In the genomic region with DNA sequence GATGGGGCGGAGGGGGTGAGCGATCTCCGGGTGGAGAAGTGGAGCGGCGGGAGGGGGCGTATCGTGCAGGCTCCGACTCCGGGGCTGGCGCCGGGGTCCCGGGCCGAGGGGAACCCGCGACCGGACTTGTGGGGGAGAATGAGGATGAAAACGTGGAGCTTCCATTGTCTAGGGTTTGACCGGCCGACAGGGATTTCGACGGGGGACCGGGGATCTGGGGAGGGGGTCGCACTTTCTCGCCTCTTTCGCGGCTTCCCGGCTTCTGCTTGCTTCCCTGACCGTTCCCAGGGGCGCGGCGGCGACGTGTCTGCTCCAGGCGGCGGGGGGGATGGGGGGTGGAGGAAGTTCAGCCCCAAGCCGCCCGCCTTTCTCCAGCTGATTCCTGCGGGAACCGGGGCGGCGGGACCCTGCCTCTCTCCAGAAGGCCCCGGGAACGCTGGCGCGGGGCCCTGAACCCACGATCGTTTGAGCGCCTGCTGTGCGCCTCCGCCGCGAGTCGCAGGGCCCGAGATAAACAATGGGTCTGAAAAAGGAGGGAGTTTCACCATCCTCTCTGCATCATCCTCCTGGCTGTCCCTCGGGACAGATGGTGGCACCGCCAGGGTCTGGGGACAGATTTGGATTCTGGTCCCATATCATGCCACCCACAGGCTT, we compare ENCODE assay signal across 8 cellular contexts. TPM values are rescaled to one million over a fixed set of nuclear protein-coding genes. Genes with fewer than 3 reads are reported as not detected.
DNase-seq lines count a peak whose midpoint lies in the region; ATAC-seq and TF ChIP-seq lines count a peak whose summit lies in the region.

No MANE protein-coding gene starts in this region.

- H3K9me3 ChIP-seq in effector memory CD4-positive, alpha-beta T cell (ENCODE audit: control insufficient read depth, low read length) = no peaks in the 10 kb centered on the region
- no peaks in the 10 kb centered on the region for H3K9me3 ChIP-seq in mononuclear cell (ENCODE audit: low read depth, low read length)
- no peaks in the 10 kb centered on the region for H3K9me3 ChIP-seq in upper lobe of left lung

- peak overlapping the region; percentile 89 for H3K27ac ChIP-seq in effector memory CD4-positive, alpha-beta T cell (ENCODE audit: insufficient read depth, low read length, poor library complexity, severe bottlenecking)
- H3K27ac ChIP-seq in upper lobe of left lung = peak overlapping the region; percentile 99 to 100 (median 99)

- H3K4me3 ChIP-seq in AG09309 (ENCODE audit: control insufficient read depth, low read depth, low read length) (peak overlapping the region; percentile 79), H7 (ENCODE audit: insufficient read depth, low read depth, low read length) (peak overlapping the region; percentile 86), mononuclear cell (ENCODE audit: low read length) (peak overlapping the region; percentile 80), upper lobe of left lung (peak overlapping the region; percentile 78 to 98 (median 88))
- peak overlapping the region; percentile 92 for H3K4me3 ChIP-seq in effector memory CD4-positive, alpha-beta T cell (ENCODE audit: insufficient read depth, low read depth, low read length, poor library complexity, severe bottlenecking)

- ATAC-seq in upper lobe of left lung (ENCODE audit: low FRiP score in 2 of 2) (peak in 1 of 2 donors; percentile 19), HG02981 (IDR thresholded peaks at IDR 0.05; ENCODE audit: unreplicated experiment) (no peak)

- DNase-seq in AG09309 (ENCODE audit: low read depth) (no peak), H7 (peak; percentile 85), T-helper 9 cell (peak; percentile 15), upper lobe of left lung (peak; percentile 67 to 91), NCI-H187 (lab: John Stamatoyannopoulos, UW) (no peak)
- DNase-seq in effector memory CD4-positive, alpha-beta T cell = no peak

- no peak for TF ChIP-seq CTCF in AG09309 (IDR thresholded peaks at IDR 0.05; ENCODE audit: control insufficient read depth, insufficient read depth, low read depth, low read length, missing control alignments)
- TF ChIP-seq CTCF in upper lobe of left lung (IDR thresholded peaks at IDR 0.05) = no peak

- H3K36me3 ChIP-seq in H7 (replicated peaks; ENCODE audit: control insufficient read depth, insufficient read depth, low read length) (peaks cover 10% of the 10 kb centered on the region), upper lobe of left lung (peaks cover 0 to 27% (median 11%) of the 10 kb centered on the region in 4 donors)
- H3K36me3 ChIP-seq in effector memory CD4-positive, alpha-beta T cell (ENCODE audit: control insufficient read depth, insufficient read depth, low read length) = peaks cover 10% of the 10 kb centered on the region

- WGBS in upper lobe of left lung, 2 donors = 0 to 2% methylated on average over 19 to 41 of the region's 56 CpGs

- TF ChIP-seq EP300 in upper lobe of left lung (IDR thresholded peaks at IDR 0.05) = no peak

- peak in 1 of 4 donors; percentile 25 for TF ChIP-seq POLR2A in upper lobe of left lung (IDR thresholded peaks at IDR 0.05)

- H3K4me1 ChIP-seq in effector memory CD4-positive, alpha-beta T cell (ENCODE audit: control insufficient read depth, insufficient read depth, low read length, poor library complexity, severe bottlenecking) = peaks cover 47% of the 10 kb centered on the region
- H3K4me1 ChIP-seq in mononuclear cell (ENCODE audit: insufficient read depth, low read length) (peaks cover 68% of the 10 kb centered on the region), upper lobe of left lung (peaks cover 48 to 72% (median 51%) of the 10 kb centered on the region in 4 donors)

- no peaks in the 10 kb centered on the region for H3K27me3 ChIP-seq in H7 (ENCODE audit: control insufficient read depth, insufficient read depth, low read length)
- no peaks in the 10 kb centered on the region for H3K27me3 ChIP-seq in effector memory CD4-positive, alpha-beta T cell (replicated peaks; ENCODE audit: control insufficient read depth, insufficient read depth, low read length, poor library complexity, severe bottlenecking)
- no peaks in the 10 kb centered on the region for H3K27me3 ChIP-seq in mononuclear cell (ENCODE audit: insufficient read depth, low read length)
- no peaks in the 10 kb centered on the region for H3K27me3 ChIP-seq in upper lobe of left lung

RNA-seq across cellular contexts. Expression of gene TPM4, which starts 0.8 kb away (rescaled TPM):
- total RNA-seq in H7 (2014; rRNA removed; shearing (Covaris generic)) = 429 and 498 TPM in 2 replicates
- total RNA-seq in mononuclear cell (180 TPM), upper lobe of left lung (100 to 1,000 TPM; 258 to 569 (median 392) TPM)

RNA-seq across cellular contexts. Expression of gene RAB8A, which starts 34.6 kb away (rescaled TPM):
- total RNA-seq in H7 (2014; rRNA removed; shearing (Covaris generic)) = 59.3 and 63.3 TPM in 2 replicates
- total RNA-seq in mononuclear cell (107 TPM), upper lobe of left lung (100 to 1,000 TPM in 1 of 6 donors, 10 to 100 TPM in 5; 29.3 to 117 (median 60.6) TPM)

Comparison
In these comparisons a context has a peak if more than half of its experiments do, and no peak if none do; other contexts are left out.
1. DNase-seq: peak in H7 (single experiment), T-helper 9 cell (single experiment) and upper lobe of left lung (2 of 2); none in AG09309 (single experiment), effector memory CD4-positive, alpha-beta T cell (0 of 3) and NCI-H187 (0 of 2).
2. Peak in every context shown above with its lines, with median percentiles within 50 percentile points of each other: H3K4me3 ChIP-seq.